In the genomic region with DNA sequence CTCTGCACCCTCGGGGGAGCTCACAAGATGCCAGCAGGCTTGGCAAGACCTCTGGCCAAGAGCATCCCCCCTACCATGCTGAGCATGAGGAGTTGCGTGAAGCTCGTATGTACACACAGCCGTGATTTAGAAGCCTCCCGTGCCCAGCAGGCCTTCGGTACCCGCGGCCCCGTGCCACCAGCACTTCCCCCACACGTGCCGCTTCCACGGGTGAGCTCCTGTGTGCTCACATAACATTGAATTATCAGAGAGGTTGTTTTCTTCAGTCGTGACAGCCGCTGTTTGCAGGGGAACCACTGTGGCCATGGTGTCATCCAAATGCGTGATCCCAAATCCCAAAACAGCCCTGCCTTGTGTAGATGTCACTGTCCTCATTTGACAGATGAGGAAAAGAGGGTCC, we compare ENCODE assay signal across 29 cellular contexts. TPM values are rescaled to one million over a fixed set of nuclear protein-coding genes. Genes with fewer than 3 reads are reported as not detected.
"Had no signal": no experiment of that assay in that cellular context is flagged by ENCODE, and none has a peak within 500 bp of the region (broad histone marks: within the 10 kb centered on the region; RNA-seq: fewer than 3 reads in every experiment).

No MANE protein-coding gene starts in this region.

- DNase-seq: heart left ventricle; hypothalamus; islet precursor cell; left ventricle myocardium inferior; midbrain; mucosa of descending colon; naive thymus-derived CD4-positive, alpha-beta T cell; occipital lobe; stimulated activated CD4-positive, alpha-beta T cell treated with anti-CD3 and anti-CD28 coated beads, Interleukin-4, amount 100 ng/mL, for 24 hours; stimulated activated naive CD4-positive, alpha-beta T cell; tibial artery; trophoblast cell had no signal

- H3K27ac Mint-ChIP-seq: memory B cell; naive thymus-derived CD4-positive, alpha-beta T cell; natural killer cell treated with Interleukin-12 subunit alpha and Interleukin-12 subunit beta and Interleukin-15 and Interleukin-18, amount 100 ng/mL, for 72 hours; progenitor cell of endocrine pancreas; stimulated activated effector memory CD8-positive, alpha-beta T cell treated with anti-CD3 and anti-CD28 coated beads, Interleukin-12 subunit alpha, Interleukin-12 subunit beta, amount 100 ng/mL, for 72 hours; stimulated activated naive CD8-positive, alpha-beta T cell treated with anti-CD3 and anti-CD28 coated beads, Interleukin-15, Interleukin-2, amounts not matched to agents 100 ng/mL and 50 ng/mL, for 24 hours had no signal

- H3K4me1 ChIP-seq: heart left ventricle, left ventricle myocardium inferior, parathyroid adenoma, right atrium auricular region, suprapubic skin, tibial artery had no signal

- H3K9ac ChIP-seq: parathyroid adenoma had no signal

- H2AFZ ChIP-seq: parathyroid adenoma had no signal

- H3K9me3 ChIP-seq: heart left ventricle, left ventricle myocardium inferior, mucosa of descending colon, neutrophil, right atrium auricular region, suprapubic skin, thoracic aorta, tibial artery, upper lobe of right lung had no signal

- H3K4me3 ChIP-seq: heart left ventricle, left ventricle myocardium inferior, mucosa of descending colon, right atrium auricular region, skin epidermis, suprapubic skin, thoracic aorta, tibial artery, upper lobe of right lung had no signal

- H3K27ac ChIP-seq: heart left ventricle, left ventricle myocardium inferior, neutrophil, parathyroid adenoma, right atrium auricular region, skin epidermis, suprapubic skin, thoracic aorta, tibial artery, upper lobe of right lung had no signal

- H3K36me3 Mint-ChIP-seq: memory B cell; naive thymus-derived CD4-positive, alpha-beta T cell; natural killer cell treated with Interleukin-12 subunit alpha and Interleukin-12 subunit beta and Interleukin-15 and Interleukin-18, amount 100 ng/mL, for 72 hours; stimulated activated effector memory CD8-positive, alpha-beta T cell treated with anti-CD3 and anti-CD28 coated beads, Interleukin-12 subunit alpha, Interleukin-12 subunit beta, amount 100 ng/mL, for 72 hours had no signal

- H3K36me3 ChIP-seq: left ventricle myocardium inferior, neutrophil, right atrium auricular region, suprapubic skin, thoracic aorta, tibial artery, upper lobe of right lung had no signal

- H3K4me1 Mint-ChIP-seq: memory B cell had no signal

- H3K4me3 Mint-ChIP-seq: memory B cell; naive thymus-derived CD4-positive, alpha-beta T cell; natural killer cell treated with Interleukin-12 subunit alpha and Interleukin-12 subunit beta and Interleukin-15 and Interleukin-18, amount 100 ng/mL, for 72 hours; stimulated activated effector memory CD8-positive, alpha-beta T cell treated with anti-CD3 and anti-CD28 coated beads, Interleukin-12 subunit alpha, Interleukin-12 subunit beta, amount 100 ng/mL, for 72 hours; stimulated activated naive CD8-positive, alpha-beta T cell treated with anti-CD3 and anti-CD28 coated beads, Interleukin-15, Interleukin-2, amounts not matched to agents 100 ng/mL and 50 ng/mL, for 24 hours had no signal

- H3K9me3 Mint-ChIP-seq: natural killer cell treated with Interleukin-12 subunit alpha and Interleukin-12 subunit beta and Interleukin-15 and Interleukin-18, amount 100 ng/mL, for 72 hours; stimulated activated effector memory CD8-positive, alpha-beta T cell treated with anti-CD3 and anti-CD28 coated beads, Interleukin-12 subunit alpha, Interleukin-12 subunit beta, amount 100 ng/mL, for 72 hours; stimulated activated naive CD8-positive, alpha-beta T cell treated with anti-CD3 and anti-CD28 coated beads, Interleukin-15, Interleukin-2, amounts not matched to agents 100 ng/mL and 50 ng/mL, for 24 hours had no signal

- H3K79me2 ChIP-seq: parathyroid adenoma had no signal

- H3K27me3 ChIP-seq: heart left ventricle, right atrium auricular region, suprapubic skin, tibial artery, upper lobe of right lung had no signal

RNA-seq across cellular contexts. Expression of a gene that starts 53.2 kb away (rescaled TPM):
- total RNA-seq: left ventricle myocardium inferior; mesenteric fat pad; mucosa of descending colon; myocyte; naive thymus-derived CD4-positive, alpha-beta T cell; natural killer cell treated with Interleukin-12 subunit alpha and Interleukin-12 subunit beta and Interleukin-15 and Interleukin-18, amount 100 ng/mL, for 72 hours; occipital lobe; progenitor cell of endocrine pancreas; renal cortical epithelial cell; right atrium auricular region; sciatic nerve; subcutaneous adipose tissue; thoracic aorta; upper lobe of right lung had no signal
